In genomic region chr15:40893733-40894688, GRCh38 we compare ENCODE assay signal across 1 cellular context.
TF ChIP-seq lines count a peak whose summit lies in the region.

Gene VPS18 (plus strand): TSS chr15:40894450. CDS start chr15:40894769, 319 bp downstream.

TF ChIP-seq in A549, 52 proteins besides CTCF, POLR2A, EP300 and RAD21 (continued from another document):
- TF ChIP-seq USF2 (IDR thresholded peaks at IDR 0.05) (peak; percentile 91), PHF8 (IDR thresholded peaks at IDR 0.05; ENCODE audit: borderline replicate concordance, low read depth) (0 out of 2 replicates have a peak, but pooled peaks have one; percentile 10), HOXB5 (CRISPR knock-in tag; IDR thresholded peaks at IDR 0.05) (no peak), TP53 (CRISPR knock-in tag; IDR thresholded peaks at IDR 0.05) (no peak), ZC3H11A (IDR thresholded peaks at IDR 0.05) (no peak), CEBPB (IDR thresholded peaks at IDR 0.05) (no peak), HEYL (CRISPR knock-in tag; IDR thresholded peaks at IDR 0.05) (no peak), HOXB13 (CRISPR knock-in tag; IDR thresholded peaks at IDR 0.05; ENCODE audit: low read depth) (no peak), GATA3 (IDR thresholded peaks at IDR 0.05; ENCODE audit: borderline replicate concordance) (no peak), REST (IDR thresholded peaks at IDR 0.05) (no peak), ATOH8 (CRISPR knock-in tag; IDR thresholded peaks at IDR 0.05; ENCODE audit: low read depth) (no peak), CBX8 (IDR thresholded peaks at IDR 0.05) (no peak), FOSB (CRISPR knock-in tag; IDR thresholded peaks at IDR 0.05) (no peak), ESRRA (IDR thresholded peaks at IDR 0.05; ENCODE audit: borderline replicate concordance, low read length) (no peak), CBX2 (IDR thresholded peaks at IDR 0.05; ENCODE audit: borderline replicate concordance, low read depth) (no peak), POLR2AphosphoS2 (conservative IDR thresholded peaks at IDR 0.05; ENCODE audit: low read length) (no peak), NR3C1 (IDR thresholded peaks at IDR 0.05) (no peak), ZSCAN20 (CRISPR knock-in tag; IDR thresholded peaks at IDR 0.05) (no peak), CHD2 (IDR thresholded peaks at IDR 0.05; ENCODE audit: low read length, partially characterized antibody) (no peak), JUNB (IDR thresholded peaks at IDR 0.05) (no peak), PBX3 (IDR thresholded peaks at IDR 0.05) (peak; percentile 58; the same call in 1 of the 2 replicates), HES2 (IDR thresholded peaks at IDR 0.05) (no peak), MAX (IDR thresholded peaks at IDR 0.05) (peak; percentile 83), FOXS1 (CRISPR knock-in tag; IDR thresholded peaks at IDR 0.05) (no peak), ZFP36 (IDR thresholded peaks at IDR 0.05; ENCODE audit: borderline replicate concordance, partially characterized antibody) (no peak)
